2 cellular contexts compared by ENCODE assay signal in the genomic region with DNA sequence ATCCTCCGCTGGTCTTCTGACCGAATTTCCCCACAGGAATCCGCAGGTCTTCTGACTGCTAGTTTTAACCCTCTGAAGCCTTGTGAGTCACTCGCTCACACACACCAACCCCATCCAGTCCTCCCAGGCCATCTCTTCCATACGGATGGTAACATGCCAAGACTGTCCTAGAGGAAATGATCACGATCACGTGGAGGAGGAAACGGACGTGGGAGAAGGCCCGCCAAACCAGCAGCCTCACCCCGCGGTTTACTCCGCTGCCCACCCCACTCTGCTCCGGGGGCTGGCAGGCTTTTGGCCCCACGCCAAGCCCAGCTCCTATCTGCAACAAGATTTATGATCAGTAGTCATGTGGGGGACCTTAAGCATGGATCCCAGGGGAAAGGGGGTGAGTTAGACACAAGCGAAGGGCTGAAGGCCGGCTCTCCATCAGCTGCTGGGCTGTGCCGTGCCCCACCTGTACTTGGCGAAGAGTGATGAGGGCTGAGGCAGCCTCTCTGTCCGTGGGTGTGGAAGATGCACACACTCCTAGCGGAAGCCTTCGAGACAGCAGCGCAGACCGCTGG.
TF ChIP-seq lines count a peak whose summit lies in the region.

No MANE protein-coding gene starts in this region.

TF ChIP-seq in IMR-90, 13 proteins besides CTCF, POLR2A, EP300 and RAD21:
- peak; percentile 51; the same call in 1 of the 2 replicates for TF ChIP-seq CEBPB (IDR thresholded peaks at IDR 0.05; ENCODE audit: low read depth, low read length)
- peak; percentile 84 for TF ChIP-seq BHLHE40 (IDR thresholded peaks at IDR 0.05; ENCODE audit: low read depth, low read length)
- TF ChIP-seq SMC3 (IDR thresholded peaks at IDR 0.05; ENCODE audit: low read depth, low read length): no peak
- TF ChIP-seq MXI1 (IDR thresholded peaks at IDR 0.05; ENCODE audit: borderline replicate concordance, low read depth, low read length): peak; percentile 82
- no peak for TF ChIP-seq MAFK (IDR thresholded peaks at IDR 0.05; ENCODE audit: low read depth, low read length)
- TF ChIP-seq CHD1 (IDR thresholded peaks at IDR 0.05; ENCODE audit: low read depth, low read length): no peak
- no peak for TF ChIP-seq RFX5 (IDR thresholded peaks at IDR 0.05; ENCODE audit: low read depth, low read length)
- peak; percentile 7 for TF ChIP-seq RCOR1 (IDR thresholded peaks at IDR 0.05; ENCODE audit: insufficient replicate concordance, low read length)
- TF ChIP-seq, protein P1, sequence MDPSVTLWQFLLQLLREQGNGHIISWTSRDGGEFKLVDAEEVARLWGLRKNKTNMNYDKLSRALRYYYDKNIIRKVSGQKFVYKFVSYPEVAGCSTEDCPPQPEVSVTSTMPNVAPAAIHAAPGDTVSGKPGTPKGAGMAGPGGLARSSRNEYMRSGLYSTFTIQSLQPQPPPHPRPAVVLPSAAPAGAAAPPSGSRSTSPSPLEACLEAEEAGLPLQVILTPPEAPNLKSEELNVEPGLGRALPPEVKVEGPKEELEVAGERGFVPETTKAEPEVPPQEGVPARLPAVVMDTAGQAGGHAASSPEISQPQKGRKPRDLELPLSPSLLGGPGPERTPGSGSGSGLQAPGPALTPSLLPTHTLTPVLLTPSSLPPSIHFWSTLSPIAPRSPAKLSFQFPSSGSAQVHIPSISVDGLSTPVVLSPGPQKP (IDR thresholded peaks at IDR 0.05; ENCODE audit: borderline replicate concordance, low read depth, low read length): no peak
- TF ChIP-seq, protein P2, sequence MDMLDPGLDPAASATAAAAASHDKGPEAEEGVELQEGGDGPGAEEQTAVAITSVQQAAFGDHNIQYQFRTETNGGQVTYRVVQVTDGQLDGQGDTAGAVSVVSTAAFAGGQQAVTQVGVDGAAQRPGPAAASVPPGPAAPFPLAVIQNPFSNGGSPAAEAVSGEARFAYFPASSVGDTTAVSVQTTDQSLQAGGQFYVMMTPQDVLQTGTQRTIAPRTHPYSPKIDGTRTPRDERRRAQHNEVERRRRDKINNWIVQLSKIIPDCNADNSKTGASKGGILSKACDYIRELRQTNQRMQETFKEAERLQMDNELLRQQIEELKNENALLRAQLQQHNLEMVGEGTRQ (IDR thresholded peaks at IDR 0.05; ENCODE audit: low read depth, low read length): peak; percentile 97
- peak; percentile 52; the same call in 1 of the 2 replicates for TF ChIP-seq MAZ (IDR thresholded peaks at IDR 0.05; ENCODE audit: borderline replicate concordance, low read depth, low read length)
- TF ChIP-seq FOS (IDR thresholded peaks at IDR 0.05; ENCODE audit: low read depth, low read length): peak; percentile 61
- no peak for TF ChIP-seq NFE2L2 (IDR thresholded peaks at IDR 0.05; ENCODE audit: low read depth, low read length)

TF ChIP-seq in SK-N-SH treated with all-trans-retinoic acid at 6 μM for 48 hours, 23 proteins besides CTCF, POLR2A, EP300 and RAD21:
- TF ChIP-seq, protein P3, sequence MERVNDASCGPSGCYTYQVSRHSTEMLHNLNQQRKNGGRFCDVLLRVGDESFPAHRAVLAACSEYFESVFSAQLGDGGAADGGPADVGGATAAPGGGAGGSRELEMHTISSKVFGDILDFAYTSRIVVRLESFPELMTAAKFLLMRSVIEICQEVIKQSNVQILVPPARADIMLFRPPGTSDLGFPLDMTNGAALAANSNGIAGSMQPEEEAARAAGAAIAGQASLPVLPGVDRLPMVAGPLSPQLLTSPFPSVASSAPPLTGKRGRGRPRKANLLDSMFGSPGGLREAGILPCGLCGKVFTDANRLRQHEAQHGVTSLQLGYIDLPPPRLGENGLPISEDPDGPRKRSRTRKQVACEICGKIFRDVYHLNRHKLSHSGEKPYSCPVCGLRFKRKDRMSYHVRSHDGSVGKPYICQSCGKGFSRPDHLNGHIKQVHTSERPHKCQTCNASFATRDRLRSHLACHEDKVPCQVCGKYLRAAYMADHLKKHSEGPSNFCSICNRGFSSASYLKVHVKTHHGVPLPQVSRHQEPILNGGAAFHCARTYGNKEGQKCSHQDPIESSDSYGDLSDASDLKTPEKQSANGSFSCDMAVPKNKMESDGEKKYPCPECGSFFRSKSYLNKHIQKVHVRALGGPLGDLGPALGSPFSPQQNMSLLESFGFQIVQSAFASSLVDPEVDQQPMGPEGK (CRISPR knock-in tag; IDR thresholded peaks at IDR 0.05; ENCODE audit: borderline replicate concordance): no peak
